8 cellular contexts compared by ENCODE assay signal in the genomic region with DNA sequence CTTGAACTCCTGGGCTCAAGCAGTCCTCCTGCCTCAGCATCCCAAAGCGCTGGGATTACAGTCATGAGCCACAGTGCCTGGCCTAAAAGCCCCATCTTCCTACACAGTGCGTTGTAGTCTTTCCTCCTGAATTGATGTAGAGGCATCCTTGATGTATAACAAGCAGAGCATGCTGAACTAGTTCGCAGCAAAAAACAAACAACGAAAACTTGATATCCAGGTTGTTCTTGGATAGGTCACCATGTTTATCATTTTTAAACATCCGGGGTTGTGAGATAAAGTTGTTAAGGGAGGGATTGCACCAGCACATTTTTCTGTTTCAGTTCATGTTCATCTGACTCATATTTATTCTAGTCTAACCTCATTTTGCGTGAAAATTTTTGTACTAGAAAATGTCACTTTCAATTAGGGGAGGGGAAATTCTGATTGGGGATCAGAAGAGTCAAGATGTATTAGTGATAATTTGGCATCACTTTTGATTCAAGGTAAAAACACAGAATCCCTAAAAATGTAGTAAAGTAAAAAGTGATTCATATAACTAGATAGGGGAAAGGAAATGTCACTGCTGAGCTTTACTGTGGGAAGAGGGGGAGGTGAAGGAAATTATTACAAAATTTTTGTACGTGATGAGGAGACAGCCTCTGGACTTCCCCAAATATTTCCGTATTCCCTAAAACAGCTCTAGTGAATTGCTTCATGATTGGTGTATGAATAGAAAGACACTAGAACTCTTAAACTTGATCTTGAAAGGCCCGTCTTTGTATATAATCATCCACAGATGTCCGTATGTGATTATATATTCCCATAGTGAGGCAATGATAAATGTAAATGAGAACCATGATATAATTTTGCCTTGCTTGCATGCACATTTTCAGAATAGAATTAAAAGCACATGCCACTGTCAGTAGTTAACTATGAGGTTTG. TPM values are rescaled to one million over a fixed set of nuclear protein-coding genes. Genes with fewer than 3 reads are reported as not detected.
DNase-seq lines count a peak whose midpoint lies in the region; ATAC-seq, FAIRE-seq and TF ChIP-seq lines count a peak whose summit lies in the region.

No MANE protein-coding gene starts in this region.

- DNase-seq in ELR (ENCODE audit: low read depth) (peak; percentile 76), right cardiac atrium (no peak), urothelium cell line (ENCODE audit: low spot score) (no peak), GM19238 (ENCODE audit: insufficient read length, low spot score) (no peak), foreskin keratinocyte (no peak)
- no peak for DNase-seq in activated CD8-positive, alpha-beta T cell treated with anti-CD3 and anti-CD28 coated beads for 36 hours
- DNase-seq in stimulated activated CD4-positive, alpha-beta T cell treated with anti-CD3 and anti-CD28 coated beads, Interleukin-2, amount 100 ng/mL, for 24 hours, result no peak

- POLR2A ChIA-PET in activated CD8-positive, alpha-beta T cell treated with anti-CD3 and anti-CD28 coated beads for 36 hours (lab: Charles Lee), result interaction anchor here (0.6 to 3.1 kb wide), 12 partner anchors 9 to 64 kb away, joined by 3 to 27 read pairs (median 6); no protein-coding TSS in a partner anchor

- no peaks in the 10 kb centered on the region for H3K27me3 Mint-ChIP-seq in activated CD8-positive, alpha-beta T cell treated with anti-CD3 and anti-CD28 coated beads for 36 hours

- ATAC-seq in HG02610 (IDR thresholded peaks at IDR 0.05; ENCODE audit: unreplicated experiment) (peak; percentile 47), right cardiac atrium (peak; percentile 71 to 73), foreskin keratinocyte (no peak)
- ATAC-seq in activated CD8-positive, alpha-beta T cell treated with anti-CD3 and anti-CD28 coated beads for 36 hours, result peak; percentile 65

- H3K27ac ChIP-seq in right cardiac atrium (ENCODE audit: low read length) (peak overlapping the region; percentile 15), foreskin keratinocyte (no peak overlapping the region)

- H3K4me1 Mint-ChIP-seq in activated CD8-positive, alpha-beta T cell treated with anti-CD3 and anti-CD28 coated beads for 36 hours (ENCODE audit: low read depth), result peaks cover 86% of the 10 kb centered on the region

- intact Hi-C loops in activated CD8-positive, alpha-beta T cell treated with anti-CD3 and anti-CD28 coated beads for 36 hours (cut with micrococcal nuclease), result loop anchor here (2.0 to 10.0 kb wide), 2 partner anchors 20 to 58 kb away; a partner anchor contains a TSS
- intact Hi-C loops in right cardiac atrium (cut with DNase I), result no loop called here

- peak; percentile 27 for FAIRE-seq in urothelium cell line (lab: Jason Lieb, UNC)

- H3K27ac Mint-ChIP-seq in activated CD8-positive, alpha-beta T cell treated with anti-CD3 and anti-CD28 coated beads for 36 hours, result peak overlapping the region; percentile 99

- H3K27me3 ChIP-seq in right cardiac atrium (ENCODE audit: control insufficient read depth, insufficient read depth), result no peaks in the 10 kb centered on the region
- no peaks in the 10 kb centered on the region for H3K27me3 ChIP-seq in foreskin keratinocyte

- no peaks in the 10 kb centered on the region for H3K9me3 Mint-ChIP-seq in activated CD8-positive, alpha-beta T cell treated with anti-CD3 and anti-CD28 coated beads for 36 hours

- CTCF ChIA-PET in activated CD8-positive, alpha-beta T cell treated with anti-CD3 and anti-CD28 coated beads for 36 hours (lab: Charles Lee), result interaction anchor here (1.5 kb wide), 1 partner anchor 10 kb away, joined by 4 read pairs; no protein-coding TSS in a partner anchor

- TF ChIP-seq CTCF in activated CD8-positive, alpha-beta T cell treated with anti-CD3 and anti-CD28 coated beads for 36 hours (IDR thresholded peaks at IDR 0.05), result no peak
- no peak for TF ChIP-seq CTCF in foreskin keratinocyte (conservative IDR thresholded peaks at IDR 0.05)

- H3K4me3 Mint-ChIP-seq in activated CD8-positive, alpha-beta T cell treated with anti-CD3 and anti-CD28 coated beads for 36 hours, result peak overlapping the region; percentile 67

- no peaks in the 10 kb centered on the region for H3K9me3 ChIP-seq in right cardiac atrium (ENCODE audit: control insufficient read depth, low read length)

- H3K36me3 Mint-ChIP-seq in activated CD8-positive, alpha-beta T cell treated with anti-CD3 and anti-CD28 coated beads for 36 hours (ENCODE audit: low read depth), result peaks cover 53% of the 10 kb centered on the region

- H3K4me1 ChIP-seq in right cardiac atrium (ENCODE audit: control insufficient read depth, insufficient read depth, low read length) (peaks cover 7% of the 10 kb centered on the region), foreskin keratinocyte (peaks cover 6% of the 10 kb centered on the region)

- no peak overlapping the region for H3K4me3 ChIP-seq in right cardiac atrium (ENCODE audit: low read length)

- WGBS in right cardiac atrium, result 44% methylated on average over 10 of the region's 10 CpGs

RNA-seq across cellular contexts. Expression of a gene that starts 22.9 kb away (rescaled TPM):
- 100 to 1,000 TPM; 252 to 261 TPM for total RNA-seq in activated CD8-positive, alpha-beta T cell treated with anti-CD3 and anti-CD28 coated beads for 36 hours
- 10 to 100 TPM; 16.1 to 21.5 (median 19.3) TPM for total RNA-seq in right cardiac atrium
- 7.2 TPM for polyA plus RNA-seq in right cardiac atrium
- total RNA-seq in foreskin keratinocyte, result 18.9 and 20.4 TPM in 2 replicates
- polyA plus RNA-seq in foreskin keratinocyte, result 4.5 and 5.1 TPM in 2 replicates

RNA-seq across cellular contexts. Expression of a gene that starts 55.0 kb away (rescaled TPM):
- total RNA-seq in activated CD8-positive, alpha-beta T cell treated with anti-CD3 and anti-CD28 coated beads for 36 hours, result 100 to 1,000 TPM; 150 to 158 TPM
- 100 to 1,000 TPM; 142 to 188 (median 159) TPM for total RNA-seq in right cardiac atrium
- 183 TPM for polyA plus RNA-seq in right cardiac atrium
- total RNA-seq in foreskin keratinocyte, result 129 and 140 TPM in 2 replicates
- 199 and 221 TPM in 2 replicates for polyA plus RNA-seq in foreskin keratinocyte

Comparison
In these comparisons a context has a peak if more than half of its experiments do, and no peak if none do; other contexts are left out.
1. RNA of a gene that starts 22.9 kb away (total RNA-seq): 252 to 261 TPM in activated CD8-positive, alpha-beta T cell treated with anti-CD3 and anti-CD28 coated beads for 36 hours; 16.1 to 21.5 TPM in right cardiac atrium and 18.9 to 20.4 TPM in foreskin keratinocyte; every median in the first group is over 10 times any median in the second.